ENCODE assay signal across 1 cellular context in the genomic region with DNA sequence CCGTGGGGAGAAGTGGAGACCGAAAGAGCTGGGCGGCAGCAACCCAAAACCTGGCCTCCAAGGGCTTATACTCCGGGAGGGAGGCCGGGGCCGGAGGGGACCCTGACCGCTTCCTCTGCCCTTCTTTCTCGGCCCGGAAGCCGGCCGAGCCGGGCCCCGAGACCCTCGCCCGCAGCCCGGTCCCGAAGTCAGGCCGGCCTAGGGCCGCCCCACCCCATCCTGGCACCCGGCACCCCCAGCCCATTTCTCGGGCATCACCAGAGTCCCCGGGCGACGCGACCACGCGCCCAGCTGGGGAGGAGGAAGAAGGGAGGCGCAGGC.
TF ChIP-seq lines count a peak whose summit lies in the region.

No MANE protein-coding gene starts in this region.

TF ChIP-seq in HepG2, 621 proteins besides CTCF, POLR2A, EP300 and RAD21 (continued from another document and continues in another):
- TF ChIP-seq, protein P1, sequence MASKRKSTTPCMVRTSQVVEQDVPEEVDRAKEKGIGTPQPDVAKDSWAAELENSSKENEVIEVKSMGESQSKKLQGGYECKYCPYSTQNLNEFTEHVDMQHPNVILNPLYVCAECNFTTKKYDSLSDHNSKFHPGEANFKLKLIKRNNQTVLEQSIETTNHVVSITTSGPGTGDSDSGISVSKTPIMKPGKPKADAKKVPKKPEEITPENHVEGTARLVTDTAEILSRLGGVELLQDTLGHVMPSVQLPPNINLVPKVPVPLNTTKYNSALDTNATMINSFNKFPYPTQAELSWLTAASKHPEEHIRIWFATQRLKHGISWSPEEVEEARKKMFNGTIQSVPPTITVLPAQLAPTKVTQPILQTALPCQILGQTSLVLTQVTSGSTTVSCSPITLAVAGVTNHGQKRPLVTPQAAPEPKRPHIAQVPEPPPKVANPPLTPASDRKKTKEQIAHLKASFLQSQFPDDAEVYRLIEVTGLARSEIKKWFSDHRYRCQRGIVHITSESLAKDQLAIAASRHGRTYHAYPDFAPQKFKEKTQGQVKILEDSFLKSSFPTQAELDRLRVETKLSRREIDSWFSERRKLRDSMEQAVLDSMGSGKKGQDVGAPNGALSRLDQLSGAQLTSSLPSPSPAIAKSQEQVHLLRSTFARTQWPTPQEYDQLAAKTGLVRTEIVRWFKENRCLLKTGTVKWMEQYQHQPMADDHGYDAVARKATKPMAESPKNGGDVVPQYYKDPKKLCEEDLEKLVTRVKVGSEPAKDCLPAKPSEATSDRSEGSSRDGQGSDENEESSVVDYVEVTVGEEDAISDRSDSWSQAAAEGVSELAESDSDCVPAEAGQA (IDR thresholded peaks at IDR 0.05; ENCODE audit: low read depth) = no peak
- TF ChIP-seq, protein P1 (CRISPR knock-in tag; IDR thresholded peaks at IDR 0.05; ENCODE audit: borderline replicate concordance) = no peak
- TF ChIP-seq KLF12 (CRISPR knock-in tag; IDR thresholded peaks at IDR 0.05; ENCODE audit: borderline replicate concordance) (no peak; the same call in 1 of the 2 replicates), ZNF589 (CRISPR knock-in tag; conservative IDR thresholded peaks at IDR 0.05) (no peak), ZNF629 (CRISPR knock-in tag; conservative IDR thresholded peaks at IDR 0.05) (no peak), POLR2G (IDR thresholded peaks at IDR 0.05; ENCODE audit: low read depth, low read length) (no peak), TBL1XR1 (IDR thresholded peaks at IDR 0.05; ENCODE audit: borderline replicate concordance, low read length, partially characterized antibody) (no peak), ZSCAN29 (CRISPR knock-in tag; conservative IDR thresholded peaks at IDR 0.05) (no peak; the same call in 1 of the 2 replicates), SIX1 (CRISPR knock-in tag; IDR thresholded peaks at IDR 0.05; ENCODE audit: borderline replicate concordance) (no peak), EHMT2 (IDR thresholded peaks at IDR 0.05; ENCODE audit: borderline replicate concordance, low read depth, low read length) (no peak), MTA1 (CRISPR knock-in tag; IDR thresholded peaks at IDR 0.05; ENCODE audit: borderline replicate concordance) (no peak), TAF15 (IDR thresholded peaks at IDR 0.05; ENCODE audit: low read depth, low read length, poor library complexity, severe bottlenecking) (no peak), ZBTB42 (CRISPR knock-in tag; IDR thresholded peaks at IDR 0.05) (no peak), SALL2 (CRISPR knock-in tag; IDR thresholded peaks at IDR 0.05) (0 out of 2 replicates have a peak, but pooled peaks have one; percentile 18), ZNF569 (CRISPR knock-in tag; IDR thresholded peaks at IDR 0.05; ENCODE audit: borderline replicate concordance) (no peak), ZBTB8A (CRISPR knock-in tag; IDR thresholded peaks at IDR 0.05; ENCODE audit: borderline replicate concordance, low read depth) (peak; percentile 61; the same call in 1 of the 2 replicates), PHF21A (CRISPR knock-in tag; IDR thresholded peaks at IDR 0.05) (no peak), NR2F6 (IDR thresholded peaks at IDR 0.05) (no peak), NR2F6 (CRISPR knock-in tag; IDR thresholded peaks at IDR 0.05) (no peak), ZNF383 (CRISPR knock-in tag; IDR thresholded peaks at IDR 0.05; ENCODE audit: borderline replicate concordance) (no peak), AKAP8 (CRISPR knock-in tag; IDR thresholded peaks at IDR 0.05) (no peak), HNRNPH1 (optimal IDR thresholded peaks at IDR 0.05; ENCODE audit: low read depth, low read length) (no peak), FOXK2 (IDR thresholded peaks at IDR 0.05) (no peak), ZC3H4 (CRISPR knock-in tag; IDR thresholded peaks at IDR 0.05; ENCODE audit: borderline replicate concordance) (no peak), GABPA (IDR thresholded peaks at IDR 0.05; ENCODE audit: low read depth, low read length) (no peak), GABPA (CRISPR knock-in tag; IDR thresholded peaks at IDR 0.05; ENCODE audit: low read depth) (no peak), ZFP36L2 (CRISPR knock-in tag; IDR thresholded peaks at IDR 0.05) (no peak), ZNF180 (CRISPR knock-in tag; IDR thresholded peaks at IDR 0.05; ENCODE audit: borderline replicate concordance, low read depth) (no peak)
- TF ChIP-seq, protein P2, sequence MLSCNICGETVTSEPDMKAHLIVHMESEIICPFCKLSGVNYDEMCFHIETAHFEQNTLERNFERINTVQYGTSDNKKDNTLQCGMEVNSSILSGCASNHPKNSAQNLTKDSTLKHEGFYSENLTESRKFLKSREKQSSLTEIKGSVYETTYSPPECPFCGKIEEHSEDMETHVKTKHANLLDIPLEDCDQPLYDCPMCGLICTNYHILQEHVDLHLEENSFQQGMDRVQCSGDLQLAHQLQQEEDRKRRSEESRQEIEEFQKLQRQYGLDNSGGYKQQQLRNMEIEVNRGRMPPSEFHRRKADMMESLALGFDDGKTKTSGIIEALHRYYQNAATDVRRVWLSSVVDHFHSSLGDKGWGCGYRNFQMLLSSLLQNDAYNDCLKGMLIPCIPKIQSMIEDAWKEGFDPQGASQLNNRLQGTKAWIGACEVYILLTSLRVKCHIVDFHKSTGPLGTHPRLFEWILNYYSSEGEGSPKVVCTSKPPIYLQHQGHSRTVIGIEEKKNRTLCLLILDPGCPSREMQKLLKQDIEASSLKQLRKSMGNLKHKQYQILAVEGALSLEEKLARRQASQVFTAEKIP (CRISPR knock-in tag; IDR thresholded peaks at IDR 0.05; ENCODE audit: borderline replicate concordance) = no peak
- TF ChIP-seq, protein P3, sequence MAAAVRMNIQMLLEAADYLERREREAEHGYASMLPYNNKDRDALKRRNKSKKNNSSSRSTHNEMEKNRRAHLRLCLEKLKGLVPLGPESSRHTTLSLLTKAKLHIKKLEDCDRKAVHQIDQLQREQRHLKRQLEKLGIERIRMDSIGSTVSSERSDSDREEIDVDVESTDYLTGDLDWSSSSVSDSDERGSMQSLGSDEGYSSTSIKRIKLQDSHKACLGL (CRISPR knock-in tag; IDR thresholded peaks at IDR 0.05) = peak; percentile 54; the same call in 1 of the 2 replicates
- TF ChIP-seq, protein P4, sequence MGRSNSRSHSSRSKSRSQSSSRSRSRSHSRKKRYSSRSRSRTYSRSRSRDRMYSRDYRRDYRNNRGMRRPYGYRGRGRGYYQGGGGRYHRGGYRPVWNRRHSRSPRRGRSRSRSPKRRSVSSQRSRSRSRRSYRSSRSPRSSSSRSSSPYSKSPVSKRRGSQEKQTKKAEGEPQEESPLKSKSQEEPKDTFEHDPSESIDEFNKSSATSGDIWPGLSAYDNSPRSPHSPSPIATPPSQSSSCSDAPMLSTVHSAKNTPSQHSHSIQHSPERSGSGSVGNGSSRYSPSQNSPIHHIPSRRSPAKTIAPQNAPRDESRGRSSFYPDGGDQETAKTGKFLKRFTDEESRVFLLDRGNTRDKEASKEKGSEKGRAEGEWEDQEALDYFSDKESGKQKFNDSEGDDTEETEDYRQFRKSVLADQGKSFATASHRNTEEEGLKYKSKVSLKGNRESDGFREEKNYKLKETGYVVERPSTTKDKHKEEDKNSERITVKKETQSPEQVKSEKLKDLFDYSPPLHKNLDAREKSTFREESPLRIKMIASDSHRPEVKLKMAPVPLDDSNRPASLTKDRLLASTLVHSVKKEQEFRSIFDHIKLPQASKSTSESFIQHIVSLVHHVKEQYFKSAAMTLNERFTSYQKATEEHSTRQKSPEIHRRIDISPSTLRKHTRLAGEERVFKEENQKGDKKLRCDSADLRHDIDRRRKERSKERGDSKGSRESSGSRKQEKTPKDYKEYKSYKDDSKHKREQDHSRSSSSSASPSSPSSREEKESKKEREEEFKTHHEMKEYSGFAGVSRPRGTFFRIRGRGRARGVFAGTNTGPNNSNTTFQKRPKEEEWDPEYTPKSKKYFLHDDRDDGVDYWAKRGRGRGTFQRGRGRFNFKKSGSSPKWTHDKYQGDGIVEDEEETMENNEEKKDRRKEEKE (IDR thresholded peaks at IDR 0.05) = no peak
- TF ChIP-seq, protein P5, sequence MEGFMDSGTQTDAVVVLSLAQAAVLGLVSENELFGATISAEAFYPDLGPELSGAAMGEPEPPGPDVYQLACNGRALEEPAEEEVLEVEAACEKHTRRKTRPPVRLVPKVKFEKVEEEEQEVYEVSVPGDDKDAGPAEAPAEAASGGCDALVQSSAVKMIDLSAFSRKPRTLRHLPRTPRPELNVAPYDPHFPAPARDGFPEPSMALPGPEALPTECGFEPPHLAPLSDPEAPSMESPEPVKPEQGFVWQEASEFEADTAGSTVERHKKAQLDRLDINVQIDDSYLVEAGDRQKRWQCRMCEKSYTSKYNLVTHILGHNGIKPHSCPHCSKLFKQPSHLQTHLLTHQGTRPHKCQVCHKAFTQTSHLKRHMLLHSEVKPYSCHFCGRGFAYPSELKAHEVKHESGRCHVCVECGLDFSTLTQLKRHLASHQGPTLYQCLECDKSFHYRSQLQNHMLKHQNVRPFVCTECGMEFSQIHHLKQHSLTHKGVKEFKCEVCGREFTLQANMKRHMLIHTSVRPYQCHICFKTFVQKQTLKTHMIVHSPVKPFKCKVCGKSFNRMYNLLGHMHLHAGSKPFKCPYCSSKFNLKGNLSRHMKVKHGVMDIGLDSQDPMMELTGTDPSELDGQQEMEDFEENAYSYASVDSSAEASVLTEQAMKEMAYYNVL (CRISPR knock-in tag; IDR thresholded peaks at IDR 0.05; ENCODE audit: borderline replicate concordance) = peak; percentile 9; the same call in 1 of the 2 replicates
- TF ChIP-seq, protein P6, sequence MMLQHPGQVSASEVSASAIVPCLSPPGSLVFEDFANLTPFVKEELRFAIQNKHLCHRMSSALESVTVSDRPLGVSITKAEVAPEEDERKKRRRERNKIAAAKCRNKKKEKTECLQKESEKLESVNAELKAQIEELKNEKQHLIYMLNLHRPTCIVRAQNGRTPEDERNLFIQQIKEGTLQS (CRISPR knock-in tag; IDR thresholded peaks at IDR 0.05) = no peak
- TF ChIP-seq, protein P7, sequence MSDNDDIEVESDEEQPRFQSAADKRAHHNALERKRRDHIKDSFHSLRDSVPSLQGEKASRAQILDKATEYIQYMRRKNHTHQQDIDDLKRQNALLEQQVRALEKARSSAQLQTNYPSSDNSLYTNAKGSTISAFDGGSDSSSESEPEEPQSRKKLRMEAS (IDR thresholded peaks at IDR 0.05) = no peak
- TF ChIP-seq, protein P8, sequence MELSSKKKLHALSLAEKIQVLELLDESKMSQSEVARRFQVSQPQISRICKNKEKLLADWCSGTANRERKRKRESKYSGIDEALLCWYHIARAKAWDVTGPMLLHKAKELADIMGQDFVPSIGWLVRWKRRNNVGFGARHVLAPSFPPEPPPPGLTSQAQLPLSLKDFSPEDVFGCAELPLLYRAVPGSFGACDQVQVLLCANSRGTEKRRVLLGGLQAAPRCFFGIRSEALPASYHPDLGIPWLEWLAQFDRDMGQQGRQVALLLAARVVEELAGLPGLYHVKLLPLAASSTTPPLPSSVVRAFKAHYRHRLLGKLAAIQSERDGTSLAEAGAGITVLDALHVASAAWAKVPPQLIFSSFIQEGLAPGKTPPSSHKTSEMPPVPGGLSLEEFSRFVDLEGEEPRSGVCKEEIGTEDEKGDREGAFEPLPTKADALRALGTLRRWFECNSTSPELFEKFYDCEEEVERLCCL (CRISPR knock-in tag; IDR thresholded peaks at IDR 0.05; ENCODE audit: borderline replicate concordance) = no peak
- TF ChIP-seq, protein P9, sequence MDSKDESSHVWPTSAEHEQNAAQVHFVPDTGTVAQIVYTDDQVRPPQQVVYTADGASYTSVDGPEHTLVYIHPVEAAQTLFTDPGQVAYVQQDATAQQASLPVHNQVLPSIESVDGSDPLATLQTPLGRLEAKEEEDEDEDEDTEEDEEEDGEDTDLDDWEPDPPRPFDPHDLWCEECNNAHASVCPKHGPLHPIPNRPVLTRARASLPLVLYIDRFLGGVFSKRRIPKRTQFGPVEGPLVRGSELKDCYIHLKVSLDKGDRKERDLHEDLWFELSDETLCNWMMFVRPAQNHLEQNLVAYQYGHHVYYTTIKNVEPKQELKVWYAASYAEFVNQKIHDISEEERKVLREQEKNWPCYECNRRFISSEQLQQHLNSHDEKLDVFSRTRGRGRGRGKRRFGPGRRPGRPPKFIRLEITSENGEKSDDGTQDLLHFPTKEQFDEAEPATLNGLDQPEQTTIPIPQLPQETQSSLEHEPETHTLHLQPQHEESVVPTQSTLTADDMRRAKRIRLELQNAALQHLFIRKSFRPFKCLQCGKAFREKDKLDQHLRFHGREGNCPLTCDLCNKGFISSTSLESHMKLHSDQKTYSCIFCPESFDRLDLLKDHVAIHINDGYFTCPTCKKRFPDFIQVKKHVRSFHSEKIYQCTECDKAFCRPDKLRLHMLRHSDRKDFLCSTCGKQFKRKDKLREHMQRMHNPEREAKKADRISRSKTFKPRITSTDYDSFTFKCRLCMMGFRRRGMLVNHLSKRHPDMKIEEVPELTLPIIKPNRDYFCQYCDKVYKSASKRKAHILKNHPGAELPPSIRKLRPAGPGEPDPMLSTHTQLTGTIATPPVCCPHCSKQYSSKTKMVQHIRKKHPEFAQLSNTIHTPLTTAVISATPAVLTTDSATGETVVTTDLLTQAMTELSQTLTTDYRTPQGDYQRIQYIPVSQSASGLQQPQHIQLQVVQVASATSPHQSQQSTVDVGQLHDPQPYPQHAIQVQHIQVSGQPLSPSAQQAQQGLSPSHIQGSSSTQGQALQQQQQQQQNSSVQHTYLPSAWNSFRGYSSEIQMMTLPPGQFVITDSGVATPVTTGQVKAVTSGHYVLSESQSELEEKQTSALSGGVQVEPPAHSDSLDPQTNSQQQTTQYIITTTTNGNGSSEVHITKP (CRISPR knock-in tag; IDR thresholded peaks at IDR 0.05; ENCODE audit: low read depth) = no peak
- TF ChIP-seq, protein P10, sequence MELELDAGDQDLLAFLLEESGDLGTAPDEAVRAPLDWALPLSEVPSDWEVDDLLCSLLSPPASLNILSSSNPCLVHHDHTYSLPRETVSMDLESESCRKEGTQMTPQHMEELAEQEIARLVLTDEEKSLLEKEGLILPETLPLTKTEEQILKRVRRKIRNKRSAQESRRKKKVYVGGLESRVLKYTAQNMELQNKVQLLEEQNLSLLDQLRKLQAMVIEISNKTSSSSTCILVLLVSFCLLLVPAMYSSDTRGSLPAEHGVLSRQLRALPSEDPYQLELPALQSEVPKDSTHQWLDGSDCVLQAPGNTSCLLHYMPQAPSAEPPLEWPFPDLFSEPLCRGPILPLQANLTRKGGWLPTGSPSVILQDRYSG (CRISPR knock-in tag; IDR thresholded peaks at IDR 0.05) = 0 out of 2 replicates have a peak, but pooled peaks have one; percentile 49
